In genomic region chr9:36486454-36486932, GRCh38 we compare ENCODE assay signal across 8 cellular contexts.
DNase-seq lines count a peak whose midpoint lies in the region; ATAC-seq and TF ChIP-seq lines count a peak whose summit lies in the region.

No MANE protein-coding gene starts in this region.

- peaks cover 13 to 61% (median 15%) of the 10 kb centered on the region in 3 donors for H3K4me1 ChIP-seq in esophagus squamous epithelium
- H3K4me1 ChIP-seq in neuron (ENCODE audit: insufficient read depth, low read length): peaks cover 32% of the 10 kb centered on the region

- H3K9me3 ChIP-seq in WERI-Rb-1 (ENCODE audit: severe bottlenecking) (no peaks in the 10 kb centered on the region), esophagus squamous epithelium (no peaks in the 10 kb centered on the region), neuron (ENCODE audit: low read length) (no peaks in the 10 kb centered on the region)

- DNase-seq in GM12864 (ENCODE audit: low read depth) (no peak), WERI-Rb-1 (peak; percentile 12), esophagus squamous epithelium (lab: John Stamatoyannopoulos, UW) (no peak)
- DNase-seq in activated CD8-positive, alpha-beta memory T cell treated with anti-CD3 and anti-CD28 coated beads, Interleukin-2, amount 50 U/mL, for 48 hours: no peak

- intact Hi-C loops in esophagus squamous epithelium (cut with DNase I): no loop called here

- 0 to 1% methylated on average over 5 to 17 of the region's 22 CpGs for WGBS in esophagus squamous epithelium, 2 donors

- TF ChIP-seq CTCF in GM12864 (IDR thresholded peaks at IDR 0.05; ENCODE audit: low read depth, low read length, missing control alignments): no peak
- TF ChIP-seq CTCF in WERI-Rb-1 (IDR thresholded peaks at IDR 0.05; ENCODE audit: low read depth, low read length): no peak
- TF ChIP-seq CTCF in esophagus squamous epithelium (IDR thresholded peaks at IDR 0.05): no peak

- TF ChIP-seq POLR2A in esophagus squamous epithelium (IDR thresholded peaks at IDR 0.05): no peak

- peak overlapping the region; percentile 88 for H3K27ac ChIP-seq in WERI-Rb-1
- peak overlapping the region; percentile 88 to 94 (median 92) for H3K27ac ChIP-seq in esophagus squamous epithelium

- H3K4me3 ChIP-seq in GM12864 (ENCODE audit: low read depth, low read length): peak overlapping the region; percentile 99
- H3K4me3 ChIP-seq in WERI-Rb-1 (ENCODE audit: low read depth, low read length): peak overlapping the region; percentile 68
- H3K4me3 ChIP-seq in esophagus squamous epithelium: peak overlapping the region; percentile 78 to 98 (median 92)
- H3K4me3 ChIP-seq in neuron (ENCODE audit: low read length): peak overlapping the region; percentile 89

- peak overlapping the region; percentile 78 for H2AFZ ChIP-seq in neuron (ENCODE audit: low read depth, low read length)

- ATAC-seq in HG02973 (IDR thresholded peaks at IDR 0.05; ENCODE audit: unreplicated experiment) (peak; percentile 4), GM19324 (IDR thresholded peaks at IDR 0.05; ENCODE audit: low FRiP score, unreplicated experiment) (no peak), HG03571 (IDR thresholded peaks at IDR 0.05; ENCODE audit: unreplicated experiment) (no peak)

- H3K36me3 ChIP-seq in WERI-Rb-1: no peaks in the 10 kb centered on the region; the same call in none of the 2 replicates
- peaks cover 0 to 8% (median 0%) of the 10 kb centered on the region in 3 donors for H3K36me3 ChIP-seq in esophagus squamous epithelium
- H3K36me3 ChIP-seq in neuron (ENCODE audit: insufficient read depth, low read length): no peaks in the 10 kb centered on the region

- H3K27me3 ChIP-seq in WERI-Rb-1 (ENCODE audit: insufficient read depth, low read depth, severe bottlenecking) (no peaks in the 10 kb centered on the region), esophagus squamous epithelium (no peaks in the 10 kb centered on the region), neuron (ENCODE audit: insufficient read depth, low read length) (no peaks in the 10 kb centered on the region)
